8 cellular contexts compared by ENCODE assay signal in the genomic region with DNA sequence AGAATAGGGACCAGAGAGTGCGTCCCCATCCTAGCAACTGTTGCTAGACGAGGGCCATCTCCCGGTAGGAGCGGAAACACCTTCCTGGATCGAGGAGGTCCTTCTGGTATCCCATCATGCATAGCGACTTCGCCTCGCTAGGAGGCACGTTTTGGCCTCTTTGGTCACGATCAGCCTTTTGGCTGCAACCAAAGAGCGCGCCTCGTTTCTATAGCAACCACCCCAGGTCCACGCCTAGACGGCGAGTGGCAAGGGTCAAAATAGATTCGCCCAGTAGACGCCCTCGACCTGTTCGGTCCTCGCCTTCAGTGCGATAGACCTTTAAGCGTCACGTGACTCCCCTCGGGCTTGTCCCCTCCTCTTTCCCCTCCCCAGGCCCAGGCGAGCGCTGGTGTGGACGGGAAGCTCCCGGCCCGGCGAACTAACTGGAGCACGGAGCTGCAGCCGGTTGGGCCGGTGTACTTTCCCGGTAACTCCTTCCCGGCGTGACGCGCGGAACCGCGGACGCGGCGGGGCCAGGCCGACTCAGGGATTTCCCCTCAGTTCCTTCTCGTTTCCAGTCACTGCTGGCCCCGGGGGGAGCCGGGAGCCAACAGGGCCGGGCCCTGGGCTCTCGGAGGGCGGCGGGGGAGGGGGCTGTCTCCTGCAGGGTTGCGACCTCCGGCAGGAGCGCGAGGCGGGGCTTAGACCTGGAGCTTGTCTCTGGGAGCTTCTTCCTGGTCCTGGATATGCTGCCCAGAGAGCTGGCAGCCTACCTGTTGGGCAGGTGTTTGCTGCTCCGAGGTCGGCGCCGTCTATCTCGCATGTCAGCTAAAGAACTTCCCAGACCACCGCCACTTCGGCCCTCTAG. TPM values are rescaled to one million over a fixed set of nuclear protein-coding genes. Genes with fewer than 3 reads are reported as not detected.
DNase-seq lines count a peak whose midpoint lies in the region; ATAC-seq and TF ChIP-seq lines count a peak whose summit lies in the region.

A gene (plus strand): TSS at position 359 of the 850 bp plus-strand sequence. CDS start 2,258 bp downstream, outside the sequence.

- CTCF ChIA-PET in activated CD4-positive, alpha-beta memory T cell treated with anti-CD3 and anti-CD28 coated beads for 36 hours (lab: Charles Lee) = no interaction called here

- H3K36me3 ChIP-seq in duodenal mucosa (ENCODE audit: control insufficient read depth in 1 of 2, insufficient read depth in 2 of 2, low read length in 2 of 2) = peaks cover 0 to 1% of the 10 kb centered on the region in 2 donors

- peak within 1 kb of the TSS; percentile 99 for H3K27ac Mint-ChIP-seq in activated CD4-positive, alpha-beta memory T cell treated with anti-CD3 and anti-CD28 coated beads for 36 hours

- POLR2A ChIA-PET in activated CD4-positive, alpha-beta memory T cell treated with anti-CD3 and anti-CD28 coated beads for 36 hours (lab: Charles Lee) = interaction anchor here (0.5 to 1.3 kb wide), 4 partner anchors 12 to 1378 kb away, joined by 3 to 4 read pairs (median 3); a partner anchor contains a TSS

- DNase-seq in CD1c-positive myeloid dendritic cell (ENCODE audit: extremely low spot score) = peak; percentile 100
- DNase-seq in NCI-H82 (lab: John Stamatoyannopoulos, UW) = peak; percentile 100
- peak; percentile 99 for DNase-seq in activated CD4-positive, alpha-beta memory T cell treated with anti-CD3 and anti-CD28 coated beads for 36 hours
- peak; percentile 100 for DNase-seq in lower leg skin (ENCODE audit: low spot score in 2 of 2)
- peak; percentile 83 to 94 (median 92) for DNase-seq in stimulated activated CD4-positive, alpha-beta T cell treated with anti-CD3 and anti-CD28 coated beads, TNF-alpha, amount 100 ng/mL, for 1 hour (ENCODE audit: low read depth in 3 of 3, low spot score in 1 of 3)

- TF ChIP-seq CTCF in lower leg skin (IDR thresholded peaks at IDR 0.05) = no peak

- H3K4me3 ChIP-seq in duodenal mucosa (ENCODE audit: low read depth in 1 of 2, low read length in 2 of 2) (peak within 1 kb of the TSS; percentile 90 to 91), lower leg skin (ENCODE audit: low read depth, poor library complexity, severe bottlenecking) (peak within 1 kb of the TSS; percentile 96)

- peak within 1 kb of the TSS; percentile 92 for H3K27ac ChIP-seq in duodenal mucosa (ENCODE audit: low read depth, low read length)

- H3K4me1 Mint-ChIP-seq in activated CD4-positive, alpha-beta memory T cell treated with anti-CD3 and anti-CD28 coated beads for 36 hours (ENCODE audit: low read depth) = peaks cover 50% of the 10 kb centered on the region

- intact Hi-C loops in activated CD4-positive, alpha-beta memory T cell treated with anti-CD3 and anti-CD28 coated beads for 36 hours (cut with micrococcal nuclease) = loop anchor here (1.0 to 10.0 kb wide), 10 partner anchors 52 to 1794 kb away; a partner anchor contains a TSS
- intact Hi-C loops in lower leg skin (cut with DNase I; ENCODE audit: low total_unique reads) = loop anchor here (5.0 kb wide), 1 partner anchor 231 kb away; a partner anchor contains a TSS

- peak within 1 kb of the TSS; percentile 88 to 91 for H3K9ac ChIP-seq in duodenal mucosa (ENCODE audit: low read depth in 1 of 2, low read length in 2 of 2)

- WGBS in lower leg skin, 2 donors = 0 to 1% methylated on average over 28 to 62 of the region's 65 CpGs

- no peaks in the 10 kb centered on the region for H3K27me3 Mint-ChIP-seq in activated CD4-positive, alpha-beta memory T cell treated with anti-CD3 and anti-CD28 coated beads for 36 hours

- no peaks in the 10 kb centered on the region for H3K9me3 Mint-ChIP-seq in activated CD4-positive, alpha-beta memory T cell treated with anti-CD3 and anti-CD28 coated beads for 36 hours

- no peaks in the 10 kb centered on the region for H3K9me3 ChIP-seq in duodenal mucosa (ENCODE audit: control insufficient read depth in 1 of 2, low read length in 2 of 2)

- no peaks in the 10 kb centered on the region for H3K27me3 ChIP-seq in duodenal mucosa (ENCODE audit: control insufficient read depth in 1 of 2, insufficient read depth in 2 of 2, low read length in 2 of 2)

- H3K36me3 Mint-ChIP-seq in activated CD4-positive, alpha-beta memory T cell treated with anti-CD3 and anti-CD28 coated beads for 36 hours = no peaks in the 10 kb centered on the region

- peaks cover 17 to 27% of the 10 kb centered on the region in 2 donors for H3K4me1 ChIP-seq in duodenal mucosa (ENCODE audit: control insufficient read depth in 1 of 2, insufficient read depth in 2 of 2, low read length in 2 of 2)

- no peak for TF ChIP-seq POLR2A in lower leg skin (IDR thresholded peaks at IDR 0.05)

- ATAC-seq in GM19395 (IDR thresholded peaks at IDR 0.05; ENCODE audit: unreplicated experiment) (peak; percentile 62), HG03571 (IDR thresholded peaks at IDR 0.05; ENCODE audit: unreplicated experiment) (peak; percentile 48)

- H3K4me3 Mint-ChIP-seq in activated CD4-positive, alpha-beta memory T cell treated with anti-CD3 and anti-CD28 coated beads for 36 hours = peak within 1 kb of the TSS; percentile 89

RNA-seq across cellular contexts. Expression of the gene that starts here (rescaled TPM):
- total RNA-seq in activated CD4-positive, alpha-beta memory T cell treated with anti-CD3 and anti-CD28 coated beads for 36 hours = 10 to 100 TPM; 10.0 to 10.4 TPM
- 10 to 100 TPM; 14.3 to 20.0 (median 19.7) TPM for total RNA-seq in lower leg skin

Comparison
In these comparisons a context has a peak if more than half of its experiments do, and no peak if none do; other contexts are left out.
1. Peak in every context shown above with its lines: DNase-seq, ATAC-seq, H3K4me3 ChIP-seq and H3K27ac ChIP-seq.